ENCODE assay signal across 9 cellular contexts in the genomic region with DNA sequence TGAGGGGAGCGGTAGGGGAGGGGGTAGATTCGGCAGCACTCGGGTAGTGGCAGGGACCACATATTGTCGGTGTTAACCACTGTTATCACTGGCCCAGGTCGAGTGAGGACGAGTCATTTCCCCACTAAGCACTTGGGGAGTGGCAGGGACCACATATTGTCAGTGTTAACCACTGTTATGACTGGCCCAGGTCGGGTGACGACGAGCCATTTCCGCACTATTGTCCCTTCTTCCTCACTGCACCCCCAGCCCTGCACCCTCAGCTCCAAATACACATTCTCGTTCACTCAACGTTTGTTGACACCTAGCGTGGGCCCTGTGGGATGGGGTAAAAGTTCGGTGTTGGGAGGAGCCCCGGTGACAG. TPM values are rescaled to one million over a fixed set of nuclear protein-coding genes. Genes with fewer than 3 reads are reported as not detected.
DNase-seq lines count a peak whose midpoint lies in the region; ATAC-seq, FAIRE-seq and TF ChIP-seq lines count a peak whose summit lies in the region.
"Had no signal": no experiment of that assay in that cellular context is flagged by ENCODE, and none has a peak within 500 bp of the region (broad histone marks: within the 10 kb centered on the region; RNA-seq: fewer than 3 reads in every experiment).

No MANE protein-coding gene starts in this region.

- in situ Hi-C loops in IMR-90 (cut with MboI; ENCODE audit: low sequenced_read_pairs): loop anchor here (25.0 kb wide), 1 partner anchor 1304 kb away; no protein-coding TSS in a partner anchor

- H2BK120ac ChIP-seq in IMR-90 (ENCODE audit: low read depth, low read length): no peak overlapping the region

- TF ChIP-seq POLR2A in IMR-90 (IDR thresholded peaks at IDR 0.05; ENCODE audit: low read depth, low read length): no peak
- TF ChIP-seq POLR2A in GM12891 (IDR thresholded peaks at IDR 0.05; ENCODE audit: low read depth, low read length): no peak

- peak overlapping the region; percentile 53 for H3K27ac ChIP-seq in IMR-90 (ENCODE audit: insufficient read depth, low read length)

- H3K4ac ChIP-seq in IMR-90 (ENCODE audit: low read depth, low read length): peak overlapping the region; percentile 85

- no peak overlapping the region for H2BK20ac ChIP-seq in IMR-90 (ENCODE audit: low read depth, low read length)

- H3K36me3 Mint-ChIP-seq in CD14-positive monocyte: peaks cover 3 to 13% of the 10 kb centered on the region in 2 donors

- FAIRE-seq in GM12891 (lab: Jason Lieb, UNC): no peak

- peak overlapping the region; percentile 38 for H3K9ac ChIP-seq in IMR-90 (ENCODE audit: low read depth, low read length)

- H3K18ac ChIP-seq in IMR-90 (ENCODE audit: low read depth, low read length): peak overlapping the region; percentile 30

- peak overlapping the region; percentile 99 for H4K8ac ChIP-seq in IMR-90 (ENCODE audit: low read depth in 2 of 2, low read length in 2 of 2)

- DNase-seq in CD14-positive monocyte (ENCODE audit: low spot score) (peak; percentile 52), IMR-90 (no peak), activated T-cell treated with anti-CD3 and anti-CD28 coated beads for 24 hours (ENCODE audit: low read depth) (peak; percentile 63), fibroblast of mammary gland (ENCODE audit: low read depth) (no peak), retinal pigment epithelial cell (ENCODE audit: low read depth) (no peak), GM12891 (ENCODE audit: insufficient read length, low spot score) (no peak), NCI-H1436 (lab: John Stamatoyannopoulos, UW) (no peak)

- ATAC-seq in GM21381 (IDR thresholded peaks at IDR 0.05; ENCODE audit: unreplicated experiment) (peak; percentile 62), IMR-90 (ENCODE audit: low read depth) (no peak)

- H3K4me2 ChIP-seq in IMR-90 (ENCODE audit: low read depth, low read length): peak overlapping the region; percentile 90

- CTCF ChIA-PET in IMR-90 (lab: Yijun Ruan, JAX): interaction anchor here (3.7 kb wide), 1 partner anchor 11 kb away, joined by 14 read pairs; no protein-coding TSS in a partner anchor

- peak overlapping the region; percentile 82 for H3K14ac ChIP-seq in IMR-90 (replicated peaks; ENCODE audit: low read depth, low read length)

- peak overlapping the region; percentile 78; the same call in 1 of the 2 replicates for H3K56ac ChIP-seq in IMR-90 (ENCODE audit: extremely low read depth, insufficient read depth, low read length)

- H3K4me3 ChIP-seq in IMR-90 (ENCODE audit: insufficient read depth, low read depth, low read length): peak overlapping the region; percentile 83
- H3K4me3 ChIP-seq in fibroblast of mammary gland (ENCODE audit: control insufficient read depth, low read depth, low read length): peak overlapping the region; percentile 89
- peak overlapping the region; percentile 92 for H3K4me3 ChIP-seq in retinal pigment epithelial cell (ENCODE audit: low read length)

- H3K27ac Mint-ChIP-seq in CD14-positive monocyte: peak overlapping the region; percentile 91 to 98 (median 96)

- H3K23ac ChIP-seq in IMR-90 (ENCODE audit: low read depth, low read length): peak overlapping the region; percentile 77; the same call in 1 of the 2 replicates

- H2AFZ ChIP-seq in IMR-90 (replicated peaks; ENCODE audit: low read length, poor library complexity): peak overlapping the region; percentile 98

- WGBS in IMR-90 (ENCODE audit: extremely low coverage in 2 of 2, insufficient read length in 1 of 2), 2 experiments: 20% methylated on average over 2 of the region's 15 CpGs; no CpG with 5 or more reads in 1 of the 2 experiments

- H3K27me3 Mint-ChIP-seq in CD14-positive monocyte (ENCODE audit: low read depth in 3 of 3): peaks cover 0 to 7% (median 3%) of the 10 kb centered on the region in 3 donors

- H2AK5ac ChIP-seq in IMR-90 (ENCODE audit: low read depth, low read length): peak overlapping the region; percentile 88

- dilution Hi-C loops in IMR-90 (cut with HindIII; ENCODE audit: low sequenced_read_pairs, unreplicated experiment): no loop called here

- no peak for TF ChIP-seq RAD21 in IMR-90 (IDR thresholded peaks at IDR 0.05; ENCODE audit: low read length)

- BruUV-seq in IMR-90 (replicated peaks; lab: Mats Ljungman, UMichigan): no TSS peak

- TF ChIP-seq CTCF in CD14-positive monocyte (IDR thresholded peaks at IDR 0.05) (no peak), IMR-90 (conservative IDR thresholded peaks at IDR 0.05; ENCODE audit: low read depth, low read length) (no peak), fibroblast of mammary gland (conservative IDR thresholded peaks at IDR 0.05; ENCODE audit: control insufficient read depth, insufficient read depth, low read depth, low read length) (no peak), retinal pigment epithelial cell (conservative IDR thresholded peaks at IDR 0.05; ENCODE audit: low read depth, low read length) (no peak)

- H3K27me3 ChIP-seq in IMR-90 (ENCODE audit: control insufficient read depth, insufficient read depth, low read length): peaks cover 4% of the 10 kb centered on the region

- H2BK15ac ChIP-seq in IMR-90 (ENCODE audit: low read depth, low read length): 0 out of 3 replicates have a peak overlapping the region, but pooled peaks have one; percentile 4

- no peaks in the 10 kb centered on the region for H4K20me1 ChIP-seq in IMR-90 (ENCODE audit: insufficient read depth, low read length)

- peak overlapping the region; percentile 1 for H2BK5ac ChIP-seq in IMR-90 (ENCODE audit: low read depth, low read length, poor library complexity, severe bottlenecking)

- peaks cover 4% of the 10 kb centered on the region; the same call in 1 of the 2 replicates for H3K4me1 ChIP-seq in IMR-90 (ENCODE audit: control insufficient read depth, insufficient read depth, low read length)

- peaks cover 4% of the 10 kb centered on the region; the same call in 1 of the 2 replicates for H3K36me3 ChIP-seq in IMR-90 (ENCODE audit: control insufficient read depth, insufficient read depth, low read length)

- H4K91ac ChIP-seq in IMR-90 (ENCODE audit: insufficient read depth, low read depth, low read length): peak overlapping the region; percentile 45

- no peaks in the 10 kb centered on the region for H3K9me3 Mint-ChIP-seq in CD14-positive monocyte

- peak overlapping the region; percentile 96 to 99 for H3K4me3 Mint-ChIP-seq in CD14-positive monocyte

- H3K4me1 Mint-ChIP-seq in CD14-positive monocyte: peaks cover 28% of the 10 kb centered on the region

- intact Hi-C loops in CD14-positive monocyte (cut with micrococcal nuclease) (loop anchor here (5.0 kb wide), 2 partner anchors 104 to 109 kb away; a partner anchor contains a TSS), IMR-90 (cut with micrococcal nuclease) (loop anchor here (5.0 kb wide), 1 partner anchor 834 kb away; no protein-coding TSS in a partner anchor)

- H4K5ac ChIP-seq in IMR-90 (ENCODE audit: low read depth, low read length): peak overlapping the region; percentile 94

- peaks cover 23 to 35% of the 10 kb centered on the region in 2 experiments for H3K79me1 ChIP-seq in IMR-90 (ENCODE audit: low read depth in 1 of 2, low read length in 2 of 2)

- POLR2A ChIA-PET in IMR-90 (lab: Charles Lee; ENCODE audit: unreplicated experiment): no interaction called here

- H2AK9ac ChIP-seq in IMR-90 (replicated peaks; ENCODE audit: low read depth, low read length, poor library complexity): peak overlapping the region; percentile 90

- peaks cover 7% of the 10 kb centered on the region for H3K9me1 ChIP-seq in IMR-90 (ENCODE audit: insufficient read depth, low read length)

- no peaks in the 10 kb centered on the region for H3K9me3 ChIP-seq in IMR-90 (ENCODE audit: control insufficient read depth, insufficient read depth, low read length)

TF ChIP-seq in IMR-90, 13 proteins besides CTCF, POLR2A, EP300 and RAD21 (continues in another document):
- TF ChIP-seq FOS (IDR thresholded peaks at IDR 0.05; ENCODE audit: low read depth, low read length) (no peak), RFX5 (IDR thresholded peaks at IDR 0.05; ENCODE audit: low read depth, low read length) (no peak)
- TF ChIP-seq, protein P1, sequence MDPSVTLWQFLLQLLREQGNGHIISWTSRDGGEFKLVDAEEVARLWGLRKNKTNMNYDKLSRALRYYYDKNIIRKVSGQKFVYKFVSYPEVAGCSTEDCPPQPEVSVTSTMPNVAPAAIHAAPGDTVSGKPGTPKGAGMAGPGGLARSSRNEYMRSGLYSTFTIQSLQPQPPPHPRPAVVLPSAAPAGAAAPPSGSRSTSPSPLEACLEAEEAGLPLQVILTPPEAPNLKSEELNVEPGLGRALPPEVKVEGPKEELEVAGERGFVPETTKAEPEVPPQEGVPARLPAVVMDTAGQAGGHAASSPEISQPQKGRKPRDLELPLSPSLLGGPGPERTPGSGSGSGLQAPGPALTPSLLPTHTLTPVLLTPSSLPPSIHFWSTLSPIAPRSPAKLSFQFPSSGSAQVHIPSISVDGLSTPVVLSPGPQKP (IDR thresholded peaks at IDR 0.05; ENCODE audit: borderline replicate concordance, low read depth, low read length): no peak

TF ChIP-seq in GM12891, 5 proteins besides CTCF, POLR2A, EP300 and RAD21:
- TF ChIP-seq PAX5 (IDR thresholded peaks at IDR 0.05; ENCODE audit: insufficient read depth, low read length, severe bottlenecking): no peak
- no peak for TF ChIP-seq SPI1 (IDR thresholded peaks at IDR 0.05; ENCODE audit: low read depth, low read length)
- no peak for TF ChIP-seq POU2F2 (IDR thresholded peaks at IDR 0.05; ENCODE audit: low read depth, low read length)
- TF ChIP-seq TAF1 (IDR thresholded peaks at IDR 0.05; ENCODE audit: low read depth, low read length): no peak
- no peak for TF ChIP-seq POLR2AphosphoS5 (IDR thresholded peaks at IDR 0.05; ENCODE audit: low read depth, low read length)

RNA-seq across cellular contexts. Expression of a gene that starts 0.5 kb away (rescaled TPM):
- polyA plus RNA-seq in CD14-positive monocyte: 10 to 100 TPM; 21.5 to 22.1 TPM
- 15.1 and 22.8 TPM in 2 replicates for total RNA-seq in IMR-90 (2012; rRNA removed)
- polyA plus RNA-seq in IMR-90 (2012; rRNA removed): 9.7 and 11.3 TPM in 2 replicates
- 3.9 and 5.7 TPM in 2 replicates for polyA plus RNA-seq in IMR-90 (2012; cell fraction: cytosol; rRNA removed)
- 8.2 and 17.8 TPM in 2 replicates for polyA plus RNA-seq in IMR-90 (2012; cell fraction: nucleus; rRNA removed; ENCODE audit: low replicate concordance)
- polyA plus RNA-seq in GM12891 (2012; ENCODE audit: low read depth, missing spikeins): 15.4 TPM

RNA-seq across cellular contexts. Expression of a gene that starts 35.5 kb away (rescaled TPM):
- polyA plus RNA-seq in CD14-positive monocyte: 10 to 100 TPM; 19.0 to 20.0 TPM
- total RNA-seq in IMR-90 (2012; rRNA removed): 43.6 and 51.1 TPM in 2 replicates
- 12.7 and 15.3 TPM in 2 replicates for polyA plus RNA-seq in IMR-90 (2012; rRNA removed)
- 13.3 and 19.0 TPM in 2 replicates for polyA plus RNA-seq in IMR-90 (2012; cell fraction: cytosol; rRNA removed)
- polyA plus RNA-seq in IMR-90 (2012; cell fraction: nucleus; rRNA removed; ENCODE audit: low replicate concordance): 5.5 and 12.4 TPM in 2 replicates
- polyA plus RNA-seq in GM12891 (2012; ENCODE audit: low read depth, missing spikeins): 8.8 TPM

RNA-seq across cellular contexts. Expression of a gene that starts 43.1 kb away (rescaled TPM):
- polyA plus RNA-seq in CD14-positive monocyte: not detected
- not detected in 2 replicates for total RNA-seq in IMR-90 (2012; rRNA removed)
- not detected in 2 replicates for polyA plus RNA-seq in IMR-90 (2012; rRNA removed)
- not detected in 2 replicates for polyA plus RNA-seq in IMR-90 (2012; cell fraction: cytosol; rRNA removed)
- not detected in 2 replicates for polyA plus RNA-seq in IMR-90 (2012; cell fraction: nucleus; rRNA removed; ENCODE audit: low replicate concordance)
- not detected for polyA plus RNA-seq in GM12891 (2012; ENCODE audit: low read depth, missing spikeins)
- total RNA-seq: NCI-H460 had no signal

Comparison
In these comparisons a context has a peak if more than half of its experiments do, and no peak if none do; other contexts are left out.
1. DNase-seq: peak in CD14-positive monocyte (single experiment) and activated T-cell treated with anti-CD3 and anti-CD28 coated beads for 24 hours (single experiment); none in IMR-90 (single experiment), fibroblast of mammary gland (single experiment), retinal pigment epithelial cell (single experiment), GM12891 (single experiment) and NCI-H1436 (single experiment).
2. Peak in every context shown above with its lines, with median percentiles within 50 percentile points of each other: H3K4me3 ChIP-seq.